Comparison of ENCODE assay signal across 10 cellular contexts in the genomic region with DNA sequence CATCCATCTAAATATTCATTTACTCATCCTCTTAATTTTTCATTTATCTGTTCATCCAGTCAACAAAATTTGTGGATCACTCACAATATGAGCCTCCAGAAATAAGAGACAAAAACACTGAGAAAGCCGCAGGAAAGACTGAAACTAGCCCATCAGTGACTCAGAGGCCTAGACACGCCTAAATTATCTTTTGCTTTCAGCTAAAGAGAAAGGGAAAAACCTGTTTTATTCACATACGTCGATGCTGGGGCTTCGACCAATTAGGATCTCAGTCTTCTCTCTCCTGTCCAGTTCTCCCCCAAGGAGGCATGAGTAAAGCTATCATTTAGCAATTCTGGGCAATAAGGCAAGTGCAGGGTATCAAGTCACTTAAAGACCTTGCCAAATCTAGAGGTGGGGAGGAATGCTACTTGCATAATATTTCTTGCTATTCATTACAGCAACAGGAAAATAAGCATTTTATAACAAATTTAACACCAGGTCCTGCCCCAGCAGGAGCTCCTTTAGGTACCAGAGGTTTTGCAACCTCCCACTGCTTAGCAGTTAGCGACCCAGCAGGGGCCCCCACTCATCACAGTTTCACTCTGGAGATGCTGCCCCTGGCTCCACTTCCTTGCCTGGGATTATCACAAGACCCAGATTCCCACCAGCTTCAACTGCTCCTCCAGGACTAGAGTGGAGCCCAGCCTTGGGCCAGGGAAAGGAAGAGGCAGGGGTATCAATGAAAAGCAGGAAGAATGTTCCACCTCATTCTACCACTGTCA. TPM values are rescaled to one million over a fixed set of nuclear protein-coding genes. Genes with fewer than 3 reads are reported as not detected.
A peak's percentile ranks its signal among the peaks of the same experiment; 100 is the strongest.
DNase-seq lines count a peak whose midpoint lies in the region; ATAC-seq and TF ChIP-seq lines count a peak whose summit lies in the region.
"Had no signal": no experiment of that assay in that cellular context is flagged by ENCODE, and none has a peak within 500 bp of the region (broad histone marks: within the 10 kb centered on the region; RNA-seq: fewer than 3 reads in every experiment).

No MANE protein-coding gene starts in this region.

- peaks cover 13% of the 10 kb centered on the region for H3K9me3 Mint-ChIP-seq in Calu3 (ENCODE audit: low read depth, unreplicated experiment)

- H3K9me3 ChIP-seq in MM.1S (replicated peaks; ENCODE audit: insufficient read depth, low read length) (no peaks in the 10 kb centered on the region), esophagus squamous epithelium (no peaks in the 10 kb centered on the region)

- no peak overlapping the region; the same call in 1 of the 2 replicates for H3K9ac ChIP-seq in MM.1S (ENCODE audit: low read length)

- H2AFZ ChIP-seq in MM.1S (ENCODE audit: low read length) = peak overlapping the region; percentile 18

- H3K27me3 ChIP-seq in MM.1S (replicated peaks; ENCODE audit: insufficient read depth, low read length) (no peaks in the 10 kb centered on the region), esophagus squamous epithelium (no peaks in the 10 kb centered on the region)

- H3K4me3 ChIP-seq in MM.1S (ENCODE audit: low read length) = no peak overlapping the region
- no peak overlapping the region for H3K4me3 ChIP-seq in esophagus squamous epithelium

- H4K20me1 ChIP-seq in MM.1S (ENCODE audit: insufficient read depth, low read length) = no peaks in the 10 kb centered on the region

- no peak overlapping the region for H3K27ac Mint-ChIP-seq in Calu3 (ENCODE audit: unreplicated experiment)

- H3K36me3 ChIP-seq in MM.1S (replicated peaks; ENCODE audit: insufficient read depth, low read length) (no peaks in the 10 kb centered on the region), esophagus squamous epithelium (no peaks in the 10 kb centered on the region)

- intact Hi-C loops in Calu3 (cut with micrococcal nuclease; ENCODE audit: unreplicated experiment) = no loop called here
- intact Hi-C loops in esophagus squamous epithelium (cut with DNase I) = no loop called here

- no peaks in the 10 kb centered on the region for H3K9me2 ChIP-seq in MM.1S (replicated peaks; ENCODE audit: insufficient read depth, low read length)

- ATAC-seq in GM19025 (IDR thresholded peaks at IDR 0.05; ENCODE audit: low read depth, unreplicated experiment) = peak; percentile 65

- CTCF ChIA-PET in Calu3 (lab: Charles Lee) = interaction anchor here (1.0 kb wide), 1 partner anchor 30 kb away, joined by 3 read pairs; a partner anchor contains a TSS

- no peaks in the 10 kb centered on the region for H3K27me3 Mint-ChIP-seq in Calu3 (ENCODE audit: unreplicated experiment)

- TF ChIP-seq POLR2A in esophagus squamous epithelium (IDR thresholded peaks at IDR 0.05) = no peak

- no peaks in the 10 kb centered on the region for H3K79me2 ChIP-seq in MM.1S (ENCODE audit: low read length)

- no TSS peak for BruUV-seq in Calu3 (replicated peaks; lab: Mats Ljungman, UMichigan)

- H3K4me3 Mint-ChIP-seq in Calu3 (ENCODE audit: low read depth, unreplicated experiment) = no peak overlapping the region

- no peak for TF ChIP-seq CTCF in Calu3 (IDR thresholded peaks at IDR 0.05; ENCODE audit: unreplicated experiment)
- no peak for TF ChIP-seq CTCF in MM.1S (IDR thresholded peaks at IDR 0.05; ENCODE audit: low read length)
- no peak for TF ChIP-seq CTCF in esophagus squamous epithelium (IDR thresholded peaks at IDR 0.05)

- peak overlapping the region; percentile 32; the same call in 1 of the 2 replicates for H3K27ac ChIP-seq in MM.1S (ENCODE audit: low read length)
- H3K27ac ChIP-seq in esophagus squamous epithelium = peak overlapping the region; percentile 61 to 91 (median 89)

- H3K4me2 ChIP-seq in MM.1S (ENCODE audit: low read depth, low read length) = peak overlapping the region; percentile 69

- DNase-seq in Calu3 = peak; percentile 24
- peak; percentile 79 for DNase-seq in MM.1S
- DNase-seq in esophagus squamous epithelium (lab: John Stamatoyannopoulos, UW) = no peak
- DNase-seq in occipital lobe (lab: John Stamatoyannopoulos, UW) = no peak
- DNase-seq in DMS53 (lab: John Stamatoyannopoulos, UW) = no peak
- no peak for DNase-seq in NCI-H1694 treated with DMSO at 0.1 percent for 48 hours (lab: John Stamatoyannopoulos, UW)
- DNase-seq in T-helper 9 cell = no peak
- DNase-seq: activated naive CD4-positive, alpha-beta T cell; NCI-H2081 treated with DMSO at 0.1 percent for 48 hours had no signal

- no peaks in the 10 kb centered on the region for H3F3A ChIP-seq in MM.1S (ENCODE audit: insufficient read depth, low read length)

- H3K36me3 Mint-ChIP-seq in Calu3 (ENCODE audit: insufficient read depth, unreplicated experiment) = no peaks in the 10 kb centered on the region

- 15 to 38% methylated on average over 6 of the region's 6 CpGs for WGBS in esophagus squamous epithelium, 2 donors

- H3K4me1 Mint-ChIP-seq in Calu3 (ENCODE audit: low read depth, unreplicated experiment) = no peaks in the 10 kb centered on the region

- peaks cover 10% of the 10 kb centered on the region for H3K4me1 ChIP-seq in MM.1S (ENCODE audit: low read length)
- H3K4me1 ChIP-seq in esophagus squamous epithelium = peaks cover 9 to 61% (median 14%) of the 10 kb centered on the region in 3 donors

RNA-seq across cellular contexts. Expression of a gene that starts 30.1 kb away (rescaled TPM):
- 23.3 and 26.4 TPM in 2 replicates for total RNA-seq in Calu3 (2022)
- 10 to 100 TPM; 41.2 to 83.1 (median 60.5) TPM for total RNA-seq in esophagus squamous epithelium
- total RNA-seq in occipital lobe = 0.47 TPM

Comparison
In these comparisons a context has a peak if more than half of its experiments do, and no peak if none do; other contexts are left out.
1. DNase-seq: peak in Calu3 (single experiment) and MM.1S (single experiment); none in esophagus squamous epithelium (single experiment), occipital lobe (single experiment), DMS53 (single experiment), NCI-H1694 treated with DMSO at 0.1 percent for 48 hours (single experiment) and T-helper 9 cell (single experiment).
2. RNA of a gene that starts 30.1 kb away (total RNA-seq): 41.2 to 83.1 TPM in esophagus squamous epithelium and 23.3 to 26.4 TPM in Calu3; 0.47 TPM in occipital lobe (single experiment); every median in the first group is over 10 times any median in the second.